ENCODE assay signal across 1 cellular context in the genomic region with DNA sequence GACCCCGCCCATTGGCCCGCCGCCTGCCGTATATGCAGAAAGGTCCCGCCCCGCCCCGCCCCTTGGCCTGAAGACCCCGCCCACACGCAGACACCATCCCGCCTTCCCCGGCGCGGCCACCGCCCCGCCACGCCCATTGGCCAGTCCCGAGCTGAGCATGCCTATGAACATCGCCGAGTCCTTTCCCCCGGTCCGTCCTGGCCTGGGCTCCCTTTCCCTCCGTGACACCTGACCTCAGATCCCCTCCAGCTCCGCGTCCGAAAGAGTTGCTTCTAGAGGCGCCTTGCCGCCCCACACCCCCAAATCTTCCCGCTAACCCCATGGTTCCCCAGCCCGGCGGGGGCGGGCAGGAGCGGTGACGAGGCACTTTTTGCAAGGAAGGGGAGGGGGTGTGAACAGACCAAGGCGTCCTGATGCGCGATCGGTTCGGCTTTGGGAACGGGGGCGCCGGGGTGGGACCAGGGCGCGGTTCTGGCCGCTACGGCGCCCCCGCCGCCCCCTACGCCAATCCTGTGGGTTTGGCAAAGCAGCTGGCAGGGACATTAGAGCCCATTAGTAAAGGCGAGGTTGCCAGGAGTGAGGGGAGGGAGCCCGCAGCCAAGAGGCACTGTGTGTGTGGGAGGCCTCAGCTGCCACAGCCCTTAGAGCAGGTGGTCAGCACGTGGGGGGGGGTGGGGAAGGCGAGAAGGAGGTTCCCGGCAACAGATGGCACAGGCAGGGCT.
A peak's percentile ranks its signal among the peaks of the same experiment; 100 is the strongest.
TF ChIP-seq lines count a peak whose summit lies in the region.

No MANE protein-coding gene starts in this region.

TF ChIP-seq in GM12878, 131 proteins besides CTCF, POLR2A, EP300 and RAD21 (continued from another document and continues in another):
- TF ChIP-seq CREB1 (IDR thresholded peaks at IDR 0.05; ENCODE audit: low read depth) (peak; percentile 50; the same call in 1 of the 2 replicates), STAT1 (conservative IDR thresholded peaks at IDR 0.05) (no peak), KLF5 (IDR thresholded peaks at IDR 0.05; ENCODE audit: partially characterized antibody) (no peak), CHD4 (IDR thresholded peaks at IDR 0.05) (no peak), ZNF384 (IDR thresholded peaks at IDR 0.05; ENCODE audit: borderline replicate concordance, low read depth, low read length) (no peak), CBX3 (IDR thresholded peaks at IDR 0.05; ENCODE audit: borderline replicate concordance, low read depth) (no peak), GABPA (IDR thresholded peaks at IDR 0.05; ENCODE audit: low read depth) (no peak), RB1 (IDR thresholded peaks at IDR 0.05; ENCODE audit: borderline replicate concordance) (no peak; the same call in 1 of the 2 replicates), ZNF274 (IDR thresholded peaks at IDR 0.05; ENCODE audit: insufficient read depth, insufficient read length) (no peak), POU2F2 (IDR thresholded peaks at IDR 0.05; ENCODE audit: borderline replicate concordance, low read depth, low read length) (no peak), HDGF (IDR thresholded peaks at IDR 0.05) (peak; percentile 79; the same call in 1 of the 2 replicates), YBX1 (IDR thresholded peaks at IDR 0.05) (no peak), ZBED1 (IDR thresholded peaks at IDR 0.05; ENCODE audit: borderline replicate concordance) (no peak), SIX5 (IDR thresholded peaks at IDR 0.05; ENCODE audit: low read depth, low read length, severe bottlenecking) (no peak), IKZF1 (conservative IDR thresholded peaks at IDR 0.05) (no peak; the same call in 1 of the 2 replicates), FOS (IDR thresholded peaks at IDR 0.05; ENCODE audit: borderline replicate concordance, extremely low read depth, insufficient read length) (no peak), PRDM15 (CRISPR knock-in tag; IDR thresholded peaks at IDR 0.05) (no peak), ZBTB11 (CRISPR knock-in tag; IDR thresholded peaks at IDR 0.05) (no peak), NR2F1 (conservative IDR thresholded peaks at IDR 0.05) (0 out of 2 replicates have a peak, but pooled peaks have one; percentile 10), BACH1 (IDR thresholded peaks at IDR 0.05; ENCODE audit: borderline replicate concordance) (peak; percentile 87), POLR2AphosphoS5 (IDR thresholded peaks at IDR 0.05; ENCODE audit: low read length) (no peak), E4F1 (IDR thresholded peaks at IDR 0.05; ENCODE audit: borderline replicate concordance, partially characterized antibody) (no peak), MYB (IDR thresholded peaks at IDR 0.05; ENCODE audit: borderline replicate concordance, low read depth, low read length) (no peak), KDM1A (IDR thresholded peaks at IDR 0.05; ENCODE audit: borderline replicate concordance) (no peak), SMC3 (IDR thresholded peaks at IDR 0.05; ENCODE audit: borderline replicate concordance, low read length) (no peak), SRF (IDR thresholded peaks at IDR 0.05; ENCODE audit: low read depth in 2 of 2, low read length in 2 of 2) (peak; percentile 9 to 78; a peak in 2 of 4 replicates), PBX3 (IDR thresholded peaks at IDR 0.05; ENCODE audit: insufficient replicate concordance, low read depth, low read length) (no peak), ZZZ3 (IDR thresholded peaks at IDR 0.05; ENCODE audit: control insufficient read depth, insufficient read length, low read depth) (no peak), ZBTB33 (IDR thresholded peaks at IDR 0.05) (no peak), CHD2 (IDR thresholded peaks at IDR 0.05; ENCODE audit: borderline replicate concordance, low read depth, low read length) (0 out of 2 replicates have a peak, but pooled peaks have one; percentile 11), IKZF2 (IDR thresholded peaks at IDR 0.05) (no peak; a peak in 1 of 4 replicates), NBN (IDR thresholded peaks at IDR 0.05) (peak; percentile 59; the same call in 1 of the 2 replicates), EGR1 (IDR thresholded peaks at IDR 0.05; ENCODE audit: borderline replicate concordance in 1 of 2, low read depth in 2 of 2, low read length in 2 of 2) (peak in 1 of 2 experiments; percentile 84; a peak in 2 of 3 replicates)
- TF ChIP-seq, protein P1, sequence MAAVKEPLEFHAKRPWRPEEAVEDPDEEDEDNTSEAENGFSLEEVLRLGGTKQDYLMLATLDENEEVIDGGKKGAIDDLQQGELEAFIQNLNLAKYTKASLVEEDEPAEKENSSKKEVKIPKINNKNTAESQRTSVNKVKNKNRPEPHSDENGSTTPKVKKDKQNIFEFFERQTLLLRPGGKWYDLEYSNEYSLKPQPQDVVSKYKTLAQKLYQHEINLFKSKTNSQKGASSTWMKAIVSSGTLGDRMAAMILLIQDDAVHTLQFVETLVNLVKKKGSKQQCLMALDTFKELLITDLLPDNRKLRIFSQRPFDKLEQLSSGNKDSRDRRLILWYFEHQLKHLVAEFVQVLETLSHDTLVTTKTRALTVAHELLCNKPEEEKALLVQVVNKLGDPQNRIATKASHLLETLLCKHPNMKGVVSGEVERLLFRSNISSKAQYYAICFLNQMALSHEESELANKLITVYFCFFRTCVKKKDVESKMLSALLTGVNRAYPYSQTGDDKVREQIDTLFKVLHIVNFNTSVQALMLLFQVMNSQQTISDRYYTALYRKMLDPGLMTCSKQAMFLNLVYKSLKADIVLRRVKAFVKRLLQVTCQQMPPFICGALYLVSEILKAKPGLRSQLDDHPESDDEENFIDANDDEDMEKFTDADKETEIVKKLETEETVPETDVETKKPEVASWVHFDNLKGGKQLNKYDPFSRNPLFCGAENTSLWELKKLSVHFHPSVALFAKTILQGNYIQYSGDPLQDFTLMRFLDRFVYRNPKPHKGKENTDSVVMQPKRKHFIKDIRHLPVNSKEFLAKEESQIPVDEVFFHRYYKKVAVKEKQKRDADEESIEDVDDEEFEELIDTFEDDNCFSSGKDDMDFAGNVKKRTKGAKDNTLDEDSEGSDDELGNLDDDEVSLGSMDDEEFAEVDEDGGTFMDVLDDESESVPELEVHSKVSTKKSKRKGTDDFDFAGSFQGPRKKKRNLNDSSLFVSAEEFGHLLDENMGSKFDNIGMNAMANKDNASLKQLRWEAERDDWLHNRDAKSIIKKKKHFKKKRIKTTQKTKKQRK (IDR thresholded peaks at IDR 0.05; ENCODE audit: low read depth, low read length), result no peak
- TF ChIP-seq, protein P2, sequence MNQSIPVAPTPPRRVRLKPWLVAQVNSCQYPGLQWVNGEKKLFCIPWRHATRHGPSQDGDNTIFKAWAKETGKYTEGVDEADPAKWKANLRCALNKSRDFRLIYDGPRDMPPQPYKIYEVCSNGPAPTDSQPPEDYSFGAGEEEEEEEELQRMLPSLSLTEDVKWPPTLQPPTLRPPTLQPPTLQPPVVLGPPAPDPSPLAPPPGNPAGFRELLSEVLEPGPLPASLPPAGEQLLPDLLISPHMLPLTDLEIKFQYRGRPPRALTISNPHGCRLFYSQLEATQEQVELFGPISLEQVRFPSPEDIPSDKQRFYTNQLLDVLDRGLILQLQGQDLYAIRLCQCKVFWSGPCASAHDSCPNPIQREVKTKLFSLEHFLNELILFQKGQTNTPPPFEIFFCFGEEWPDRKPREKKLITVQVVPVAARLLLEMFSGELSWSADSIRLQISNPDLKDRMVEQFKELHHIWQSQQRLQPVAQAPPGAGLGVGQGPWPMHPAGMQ (IDR thresholded peaks at IDR 0.05; ENCODE audit: borderline replicate concordance), result no peak
